Comparison of ENCODE assay signal across 11 cellular contexts in genomic region chr17:57735707-57736106, GRCh38. TPM values are rescaled to one million over a fixed set of nuclear protein-coding genes. Genes with fewer than 3 reads are reported as not detected.
DNase-seq lines count a peak whose midpoint lies in the region; ATAC-seq and TF ChIP-seq lines count a peak whose summit lies in the region.
"Had no signal": no experiment of that assay in that cellular context is flagged by ENCODE, and none has a peak within 500 bp of the region (broad histone marks: within the 10 kb centered on the region; RNA-seq: fewer than 3 reads in every experiment).

No MANE protein-coding gene starts in this region.

- H3K27me3 Mint-ChIP-seq in neural crest cell (ENCODE audit: low read depth), result no peaks in the 10 kb centered on the region
- peaks cover 31% of the 10 kb centered on the region for H3K27me3 Mint-ChIP-seq in activated T-helper 1 cell treated with anti-CD3 and anti-CD28 coated beads, Interleukin-12 subunit alpha, Interleukin-12 subunit beta, Interleukin-2, Interleukin-4 antibody, amounts not matched to agents 30 ng/mL and 10 ng/mL and 1 ng/mL, durations not matched to agents 14 hours and 24 hours and 36 hours (ENCODE audit: insufficient read depth)

- WGBS in lower leg skin, 2 donors, result 72 to 74% methylated on average over 6 of the region's 6 CpGs

- no peak overlapping the region for H3K9ac ChIP-seq in KMS-11

- no peak overlapping the region for H3K27ac Mint-ChIP-seq in neural crest cell (ENCODE audit: unreplicated experiment)
- H3K27ac Mint-ChIP-seq in activated T-helper 1 cell treated with anti-CD3 and anti-CD28 coated beads, Interleukin-12 subunit alpha, Interleukin-12 subunit beta, Interleukin-2, Interleukin-4 antibody, amounts not matched to agents 30 ng/mL and 10 ng/mL and 1 ng/mL, durations not matched to agents 14 hours and 24 hours and 36 hours, result no peak overlapping the region
- H3K27ac Mint-ChIP-seq: CD4-positive, CD25-positive, alpha-beta regulatory T cell; T-cell had no signal

- H3K4me1 Mint-ChIP-seq in neural crest cell, result peaks cover 27% of the 10 kb centered on the region
- H3K4me1 Mint-ChIP-seq in activated T-helper 1 cell treated with anti-CD3 and anti-CD28 coated beads, Interleukin-12 subunit alpha, Interleukin-12 subunit beta, Interleukin-2, Interleukin-4 antibody, amounts not matched to agents 30 ng/mL and 10 ng/mL and 1 ng/mL, durations not matched to agents 14 hours and 24 hours and 36 hours (ENCODE audit: low read depth), result peaks cover 6% of the 10 kb centered on the region

- H3K4me1 ChIP-seq in KMS-11 (ENCODE audit: low read depth, poor library complexity, severe bottlenecking), result peaks cover 12% of the 10 kb centered on the region

- in situ Hi-C loops in SK-MEL-5 (cut with HindIII; ENCODE audit: low pct_unique_long_range_greater_than_20kb, low sequenced_read_pairs), result no loop called here

- no peaks in the 10 kb centered on the region for H4K20me1 ChIP-seq in KMS-11 (ENCODE audit: insufficient read depth)

- no peaks in the 10 kb centered on the region for H3K36me3 ChIP-seq in KMS-11 (ENCODE audit: insufficient read depth)

- TF ChIP-seq CTCF in KMS-11 (conservative IDR thresholded peaks at IDR 0.05; ENCODE audit: low read depth, low read length) (peak; percentile 47), neural crest cell (conservative IDR thresholded peaks at IDR 0.05) (peak; percentile 48), lower leg skin (IDR thresholded peaks at IDR 0.05) (no peak)

- H2AFZ ChIP-seq in KMS-11 (ENCODE audit: low read depth), result no peak overlapping the region

- no peaks in the 10 kb centered on the region for H3K36me3 Mint-ChIP-seq in neural crest cell (ENCODE audit: low read depth)
- no peaks in the 10 kb centered on the region for H3K36me3 Mint-ChIP-seq in activated T-helper 1 cell treated with anti-CD3 and anti-CD28 coated beads, Interleukin-12 subunit alpha, Interleukin-12 subunit beta, Interleukin-2, Interleukin-4 antibody, amounts not matched to agents 30 ng/mL and 10 ng/mL and 1 ng/mL, durations not matched to agents 14 hours and 24 hours and 36 hours (ENCODE audit: low read depth)
- H3K36me3 Mint-ChIP-seq: CD4-positive, CD25-positive, alpha-beta regulatory T cell; T-cell had no signal

- H3K4me3 Mint-ChIP-seq in neural crest cell, result no peak overlapping the region
- H3K4me3 Mint-ChIP-seq in activated T-helper 1 cell treated with anti-CD3 and anti-CD28 coated beads, Interleukin-12 subunit alpha, Interleukin-12 subunit beta, Interleukin-2, Interleukin-4 antibody, amounts not matched to agents 30 ng/mL and 10 ng/mL and 1 ng/mL, durations not matched to agents 14 hours and 24 hours and 36 hours, result no peak overlapping the region
- H3K4me3 Mint-ChIP-seq: CD4-positive, CD25-positive, alpha-beta regulatory T cell; T-cell had no signal

- H3K9me3 Mint-ChIP-seq in neural crest cell, result peaks cover 3% of the 10 kb centered on the region
- no peaks in the 10 kb centered on the region for H3K9me3 Mint-ChIP-seq in activated T-helper 1 cell treated with anti-CD3 and anti-CD28 coated beads, Interleukin-12 subunit alpha, Interleukin-12 subunit beta, Interleukin-2, Interleukin-4 antibody, amounts not matched to agents 30 ng/mL and 10 ng/mL and 1 ng/mL, durations not matched to agents 14 hours and 24 hours and 36 hours
- H3K9me3 Mint-ChIP-seq: T-cell had no signal

- no peak for TF ChIP-seq POLR2A in lower leg skin (IDR thresholded peaks at IDR 0.05)

- H3K79me2 ChIP-seq in KMS-11 (ENCODE audit: insufficient read depth, low read depth), result no peaks in the 10 kb centered on the region

- no peak overlapping the region for H3K4me3 ChIP-seq in KMS-11 (IDR thresholded peaks at IDR 0.05; ENCODE audit: insufficient read depth, low read depth, low read length)
- no peak overlapping the region for H3K4me3 ChIP-seq in lower leg skin (ENCODE audit: low read depth, poor library complexity, severe bottlenecking)

- intact Hi-C loops in sciatic nerve (cut with DNase I), result no loop called here
- intact Hi-C loops in activated T-helper 1 cell treated with anti-CD3 and anti-CD28 coated beads, Interleukin-12 subunit alpha, Interleukin-12 subunit beta, Interleukin-2, Interleukin-4 antibody, amounts not matched to agents 30 ng/mL and 10 ng/mL and 1 ng/mL, durations not matched to agents 14 hours and 24 hours and 36 hours (cut with micrococcal nuclease), result no loop called here
- intact Hi-C loops in lower leg skin (cut with DNase I; ENCODE audit: low total_unique reads), result no loop called here

- no peak overlapping the region for H3K27ac ChIP-seq in KMS-11

- peak; percentile 16 for DNase-seq in NCI-H2227 treated with DMSO at 0.1 percent for 48 hours (lab: John Stamatoyannopoulos, UW)
- no peak for DNase-seq in NCI-H2227 (lab: John Stamatoyannopoulos, UW; ENCODE audit: unreplicated experiment)
- peak; percentile 29 for DNase-seq in SK-MEL-5 (ENCODE audit: low read depth, low spot score)
- no peak for DNase-seq in neural crest cell (ENCODE audit: low read depth, low spot score)
- no peak for DNase-seq in sciatic nerve (ENCODE audit: low spot score)
- DNase-seq in activated T-helper 1 cell treated with anti-CD3 and anti-CD28 coated beads, Interleukin-12 subunit alpha, Interleukin-12 subunit beta, Interleukin-2, Interleukin-4 antibody, amounts not matched to agents 30 ng/mL and 10 ng/mL and 1 ng/mL, durations not matched to agents 14 hours and 24 hours and 36 hours (ENCODE audit: low spot score), result no peak
- no peak for DNase-seq in lower leg skin (ENCODE audit: low spot score in 2 of 2)
- DNase-seq: cortex of kidney, T-cell had no signal

- no peaks in the 10 kb centered on the region for H3K27me3 ChIP-seq in KMS-11 (ENCODE audit: insufficient read depth, low read depth)

- H3K4me2 ChIP-seq in KMS-11, result no peak overlapping the region

- ATAC-seq in sciatic nerve, result no peak
- ATAC-seq: T-cell had no signal

RNA-seq across cellular contexts. Expression of gene CCDC182, which starts 9.4 kb away (rescaled TPM):
- total RNA-seq in SK-MEL-5 (2014; rRNA removed; shearing (Covaris generic)), result not detected in 2 replicates
- not detected in 2 replicates for polyA plus RNA-seq in SK-MEL-5 (2015; cell fraction: cytosol; rRNA removed)
- not detected in 2 replicates for polyA plus RNA-seq in SK-MEL-5 (2015; cell fraction: nucleus; rRNA removed)
- not detected in 2 replicates for total RNA-seq in neural crest cell
- total RNA-seq in sciatic nerve, result not detected
- not detected in 2 replicates for total RNA-seq in activated T-helper 1 cell treated with anti-CD3 and anti-CD28 coated beads, Interleukin-12 subunit alpha, Interleukin-12 subunit beta, Interleukin-2, Interleukin-4 antibody, amounts not matched to agents 30 ng/mL and 10 ng/mL and 1 ng/mL, durations not matched to agents 14 hours and 24 hours and 36 hours
- total RNA-seq in lower leg skin, result not detected
- total RNA-seq: CD4-positive, CD25-positive, alpha-beta regulatory T cell; T-cell had no signal
- polyA plus RNA-seq: CD4-positive, CD25-positive, alpha-beta regulatory T cell had no signal

Comparison
In these comparisons a context has a peak if more than half of its experiments do, and no peak if none do; other contexts are left out.
1. DNase-seq: peak in NCI-H2227 treated with DMSO at 0.1 percent for 48 hours (single experiment) and SK-MEL-5 (single experiment); none in NCI-H2227 (single experiment), neural crest cell (single experiment), sciatic nerve (single experiment), activated T-helper 1 cell treated with anti-CD3 and anti-CD28 coated beads, Interleukin-12 subunit alpha, Interleukin-12 subunit beta, Interleukin-2, Interleukin-4 antibody, amounts not matched to agents 30 ng/mL and 10 ng/mL and 1 ng/mL, durations not matched to agents 14 hours and 24 hours and 36 hours (single experiment) and lower leg skin (0 of 2).
2. CTCF ChIP-seq: peak in KMS-11 (single experiment) and neural crest cell (single experiment); none in lower leg skin (0 of 3).